In genomic region chr2:238886453-238887094, GRCh38 we compare ENCODE assay signal across 22 cellular contexts. TPM values are rescaled to one million over a fixed set of nuclear protein-coding genes. Genes with fewer than 3 reads are reported as not detected.
"Had no signal": no experiment of that assay in that cellular context is flagged by ENCODE, and none has a peak within 500 bp of the region (broad histone marks: within the 10 kb centered on the region; RNA-seq: fewer than 3 reads in every experiment).

No MANE protein-coding gene starts in this region.

- H3K27me3 ChIP-seq: breast epithelium, vagina had no signal

- H3K4me1 ChIP-seq: breast epithelium, left ventricle myocardium inferior, spleen had no signal

- H3K27ac Mint-ChIP-seq: activated naive CD8-positive, alpha-beta T cell treated with anti-CD3 and anti-CD28 coated beads for 36 hours; dendritic cell treated with granulocyte-macrophage colony-stimulating factor and Interleukin-4, amounts not matched to agents 40 ng/mL and 50 ng/mL, for 4 days; naive thymus-derived CD4-positive, alpha-beta T cell; type B pancreatic cell had no signal

- ATAC-seq: naive thymus-derived CD4-positive, alpha-beta T cell had no signal

- H3K27ac ChIP-seq: breast epithelium, left ventricle myocardium inferior, spleen, thoracic aorta had no signal

- H3K9me3 ChIP-seq: breast epithelium, left ventricle myocardium inferior, spleen, thoracic aorta, vagina had no signal

- H3K36me3 Mint-ChIP-seq: activated naive CD8-positive, alpha-beta T cell treated with anti-CD3 and anti-CD28 coated beads for 36 hours; naive thymus-derived CD4-positive, alpha-beta T cell had no signal

- DNase-seq: activated CD4-positive, alpha-beta T cell treated with anti-CD3 and anti-CD28 coated beads for 4 hours; activated CD4-positive, alpha-beta T cell treated with anti-CD3 and anti-CD28 coated beads, Interleukin-2, amount 50 U/mL, for 48 hours; activated CD4-positive, CD25-positive, alpha-beta regulatory T cell; activated naive CD4-positive, alpha-beta T cell treated with Interleukin-2 at 50 U/mL for 16 hours; activated naive CD8-positive, alpha-beta T cell treated with anti-CD3 and anti-CD28 coated beads for 36 hours; activated T-cell treated with anti-CD3 and anti-CD28 coated beads, Interleukin-2, amount 50 U/mL, for 48 hours; amniotic stem cell; effector CD4-positive, alpha-beta T cell; foreskin melanocyte; left ventricle myocardium inferior; naive thymus-derived CD4-positive, alpha-beta T cell; spleen; stimulated activated CD4-positive, alpha-beta T cell treated with anti-CD3 and anti-CD28 coated beads, Interleukin-4, amount 100 ng/mL, for 1 hour; stimulated activated naive CD4-positive, alpha-beta T cell; T1000 had no signal

- H3K4me3 Mint-ChIP-seq: activated naive CD8-positive, alpha-beta T cell treated with anti-CD3 and anti-CD28 coated beads for 36 hours; dendritic cell treated with granulocyte-macrophage colony-stimulating factor and Interleukin-4, amounts not matched to agents 40 ng/mL and 50 ng/mL, for 4 days; naive thymus-derived CD4-positive, alpha-beta T cell; neural crest cell; type B pancreatic cell had no signal

- H3K4me1 Mint-ChIP-seq: activated naive CD8-positive, alpha-beta T cell treated with anti-CD3 and anti-CD28 coated beads for 36 hours; naive thymus-derived CD4-positive, alpha-beta T cell; neural crest cell had no signal

- H3K4me3 ChIP-seq: breast epithelium, left ventricle myocardium inferior, spleen, thoracic aorta, vagina had no signal

- H3K9me3 Mint-ChIP-seq: activated naive CD8-positive, alpha-beta T cell treated with anti-CD3 and anti-CD28 coated beads for 36 hours; dendritic cell treated with granulocyte-macrophage colony-stimulating factor and Interleukin-4, amounts not matched to agents 40 ng/mL and 50 ng/mL, for 4 days; naive thymus-derived CD4-positive, alpha-beta T cell; type B pancreatic cell had no signal

- FAIRE-seq: endometrium had no signal

- H3K36me3 ChIP-seq: breast epithelium, left ventricle myocardium inferior, spleen, thoracic aorta, vagina had no signal

RNA-seq across cellular contexts. Expression of gene TWIST2, which starts 38.7 kb away (rescaled TPM):
- total RNA-seq: activated naive CD8-positive, alpha-beta T cell treated with anti-CD3 and anti-CD28 coated beads for 36 hours; naive thymus-derived CD4-positive, alpha-beta T cell had no signal
- polyA plus RNA-seq: naive thymus-derived CD4-positive, alpha-beta T cell had no signal
